12 cellular contexts compared by ENCODE assay signal in the genomic region with DNA sequence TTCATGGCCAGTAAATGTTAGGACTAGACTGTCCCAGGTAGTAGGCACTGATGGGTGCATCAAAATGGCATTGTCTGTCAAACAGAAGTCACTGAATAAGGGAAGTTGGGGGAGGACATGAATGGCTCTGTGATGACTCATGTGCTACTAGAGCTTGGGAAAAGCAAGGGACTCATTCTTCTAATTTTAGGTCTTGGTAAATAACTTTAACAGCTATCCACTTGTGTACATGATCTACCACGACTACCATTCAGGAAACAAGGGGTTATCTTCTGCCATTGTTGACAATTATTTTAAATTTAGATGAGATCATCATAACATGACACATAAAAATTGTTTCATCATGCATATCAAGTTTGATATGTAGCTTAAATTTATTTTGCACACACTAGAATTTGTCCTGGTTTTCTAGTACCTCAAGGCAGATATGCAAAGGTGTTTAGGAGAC. TPM values are rescaled to one million over a fixed set of nuclear protein-coding genes. Genes with fewer than 3 reads are reported as not detected.
A peak's percentile ranks its signal among the peaks of the same experiment; 100 is the strongest.
DNase-seq lines count a peak whose midpoint lies in the region; ATAC-seq and TF ChIP-seq lines count a peak whose summit lies in the region.
"Had no signal": no experiment of that assay in that cellular context is flagged by ENCODE, and none has a peak within 500 bp of the region (broad histone marks: within the 10 kb centered on the region; RNA-seq: fewer than 3 reads in every experiment).

No MANE protein-coding gene starts in this region.

- H3K4me1 Mint-ChIP-seq in CD4-positive, alpha-beta T cell (ENCODE audit: low read depth) = no peaks in the 10 kb centered on the region
- H3K4me1 Mint-ChIP-seq: activated naive CD8-positive, alpha-beta T cell treated with anti-CD3 and anti-CD28 coated beads, Interleukin-2, amount 10 ng/mL, durations not matched to agents 7 days and 5 days had no signal

- intact Hi-C loops in CD4-positive, alpha-beta T cell (cut with DNase I, micrococcal nuclease) = no loop called here

- no peaks in the 10 kb centered on the region for H3K9me3 Mint-ChIP-seq in CD4-positive, alpha-beta T cell
- H3K9me3 Mint-ChIP-seq: activated naive CD8-positive, alpha-beta T cell treated with anti-CD3 and anti-CD28 coated beads, Interleukin-2, amount 10 ng/mL, durations not matched to agents 7 days and 5 days; T-helper 2 cell treated with Interferon-gamma antibody and Interleukin-4, amounts not matched to agents 5 μg/mL and 100 μg/mL, for 36 hours had no signal

- peaks cover 5% of the 10 kb centered on the region for H3K27me3 Mint-ChIP-seq in CD4-positive, alpha-beta T cell
- H3K27me3 Mint-ChIP-seq: activated naive CD8-positive, alpha-beta T cell treated with anti-CD3 and anti-CD28 coated beads, Interleukin-2, amount 10 ng/mL, durations not matched to agents 7 days and 5 days had no signal

- CTCF ChIA-PET in CD4-positive, alpha-beta T cell (lab: Charles Lee) = no interaction called here

- H3K27me3 ChIP-seq in CD4-positive, alpha-beta T cell (ENCODE audit: control insufficient read depth, insufficient read depth, low read length) = no peaks in the 10 kb centered on the region
- H3K27me3 ChIP-seq: ovary had no signal

- no peak for TF ChIP-seq CTCF in CD4-positive, alpha-beta T cell (IDR thresholded peaks at IDR 0.05)

- H3K27ac ChIP-seq in CD4-positive, alpha-beta T cell (ENCODE audit: low read depth, low read length) = no peak overlapping the region
- H3K27ac ChIP-seq in substantia nigra (ENCODE audit: low read depth, low read length, poor library complexity, severe bottlenecking) = no peak overlapping the region
- H3K27ac ChIP-seq: ovary had no signal

- H3K9me3 ChIP-seq in CD4-positive, alpha-beta T cell (ENCODE audit: control insufficient read depth, low read length) = no peaks in the 10 kb centered on the region
- H3K9me3 ChIP-seq: ovary had no signal

- no peak overlapping the region for H3K4me3 Mint-ChIP-seq in CD4-positive, alpha-beta T cell
- H3K4me3 Mint-ChIP-seq: activated naive CD8-positive, alpha-beta T cell treated with anti-CD3 and anti-CD28 coated beads, Interleukin-2, amount 10 ng/mL, durations not matched to agents 7 days and 5 days; T-helper 2 cell treated with Interferon-gamma antibody and Interleukin-4, amounts not matched to agents 5 μg/mL and 100 μg/mL, for 36 hours had no signal

- peak; percentile 14 for ATAC-seq in CD4-positive, alpha-beta T cell (ENCODE audit: poor library complexity)
- ATAC-seq in GM19328 (IDR thresholded peaks at IDR 0.05; ENCODE audit: unreplicated experiment) = no peak

- POLR2A ChIA-PET in CD4-positive, alpha-beta T cell (lab: Charles Lee) = interaction anchor here (2.2 kb wide), 1 partner anchor 53 kb away, joined by 5 read pairs; no protein-coding TSS in a partner anchor

- H3K27ac Mint-ChIP-seq in CD4-positive, alpha-beta T cell = no peak overlapping the region
- H3K27ac Mint-ChIP-seq: activated naive CD8-positive, alpha-beta T cell treated with anti-CD3 and anti-CD28 coated beads, Interleukin-2, amount 10 ng/mL, durations not matched to agents 7 days and 5 days; T-helper 2 cell treated with Interferon-gamma antibody and Interleukin-4, amounts not matched to agents 5 μg/mL and 100 μg/mL, for 36 hours had no signal

- DNase-seq in CD4-positive, alpha-beta T cell = no peak
- DNase-seq in Kasumi-1 (lab: John Stamatoyannopoulos, UW) = peak; percentile 69 to 71
- peak; percentile 67 for DNase-seq in amniotic epithelial cell (ENCODE audit: low read depth)
- DNase-seq in kidney tubule cell (ENCODE audit: low spot score) = peak; percentile 90
- DNase-seq in stimulated activated CD4-positive, alpha-beta T cell treated with anti-CD3 and anti-CD28 coated beads, Interleukin-12 subunit alpha, Interleukin-12 subunit beta, amount 100 ng/mL, for 4 hours = no peak
- DNase-seq in NCI-H2107 (lab: John Stamatoyannopoulos, UW) = no peak
- DNase-seq in substantia nigra (lab: John Stamatoyannopoulos, UW) = no peak
- DNase-seq: activated naive CD8-positive, alpha-beta T cell treated with anti-CD3 and anti-CD28 coated beads, Interleukin-2, amount 10 ng/mL, durations not matched to agents 7 days and 5 days; NCI-H1436; ovary had no signal

- no peaks in the 10 kb centered on the region for H3K36me3 Mint-ChIP-seq in CD4-positive, alpha-beta T cell (ENCODE audit: low read depth)
- H3K36me3 Mint-ChIP-seq: activated naive CD8-positive, alpha-beta T cell treated with anti-CD3 and anti-CD28 coated beads, Interleukin-2, amount 10 ng/mL, durations not matched to agents 7 days and 5 days had no signal

RNA-seq across cellular contexts. Expression of gene AREG, which starts 6.3 kb away (rescaled TPM):
- 10 to 100 TPM; 57.9 to 63.8 TPM for total RNA-seq in CD4-positive, alpha-beta T cell

Comparison
In these comparisons a context has a peak if more than half of its experiments do, and no peak if none do; other contexts are left out.
1. DNase-seq: peak in Kasumi-1 (2 of 2), amniotic epithelial cell (single experiment) and kidney tubule cell (single experiment); none in CD4-positive, alpha-beta T cell (0 of 10), stimulated activated CD4-positive, alpha-beta T cell treated with anti-CD3 and anti-CD28 coated beads, Interleukin-12 subunit alpha, Interleukin-12 subunit beta, amount 100 ng/mL, for 4 hours (single experiment), NCI-H2107 (single experiment) and substantia nigra (0 of 49).